Comparison of ENCODE assay signal across 7 cellular contexts in the genomic region with DNA sequence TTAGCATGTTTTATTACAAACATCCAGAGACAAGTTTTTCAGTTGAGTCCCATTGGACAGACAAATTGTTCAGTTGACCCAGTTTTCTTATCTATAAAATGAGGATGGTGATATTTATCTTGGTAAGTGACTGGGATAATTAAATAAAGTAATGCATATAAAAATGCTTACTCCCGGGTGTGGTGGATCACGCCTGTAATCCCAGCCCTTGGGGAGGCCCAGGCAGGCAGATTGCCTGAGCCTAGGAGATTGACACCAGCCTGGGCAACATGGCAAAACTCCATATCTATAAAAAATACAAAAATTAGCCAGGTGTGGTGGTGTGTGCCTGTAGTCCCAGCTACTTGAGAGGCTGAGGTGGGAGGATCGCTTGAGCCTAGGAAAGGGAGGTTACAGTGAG.
"Had no signal": no experiment of that assay in that cellular context is flagged by ENCODE, and none has a peak within 500 bp of the region (broad histone marks: within the 10 kb centered on the region; RNA-seq: fewer than 3 reads in every experiment).

No MANE protein-coding gene starts in this region.

- ATAC-seq: GM23338 had no signal

- DNase-seq: H9, HCEC 1CT, KBM-7 had no signal

- H2AFZ ChIP-seq: GM23338 had no signal

- FAIRE-seq: H1, H54, HTR-8/SVneo had no signal

- H3K4me2 ChIP-seq: GM23338 had no signal

- H3K4me3 ChIP-seq: GM23338 had no signal
